ENCODE assay signal across 14 cellular contexts in the genomic region with DNA sequence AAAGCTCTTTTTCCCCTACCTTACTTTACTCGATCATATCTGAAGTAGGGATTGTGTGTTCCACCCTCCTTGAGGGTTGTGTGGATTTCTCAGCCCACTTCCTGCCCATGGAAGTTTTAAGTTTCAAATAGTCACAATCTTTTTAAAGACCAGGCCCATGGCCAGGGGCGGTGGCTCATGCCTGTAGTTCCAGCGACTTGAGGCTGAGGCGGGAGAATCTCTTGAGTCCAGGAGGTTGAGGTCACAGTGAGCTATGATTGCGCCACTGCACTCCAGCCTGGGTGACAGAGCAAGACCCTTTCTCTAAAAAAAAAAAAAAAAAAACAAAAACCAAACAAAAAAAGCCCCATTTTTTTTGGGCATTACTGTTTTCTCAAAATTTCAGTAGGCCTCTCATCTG. TPM values are rescaled to one million over a fixed set of nuclear protein-coding genes. Genes with fewer than 3 reads are reported as not detected.
DNase-seq lines count a peak whose midpoint lies in the region; ATAC-seq, FAIRE-seq and TF ChIP-seq lines count a peak whose summit lies in the region.
"Had no signal": no experiment of that assay in that cellular context is flagged by ENCODE, and none has a peak within 500 bp of the region (broad histone marks: within the 10 kb centered on the region; RNA-seq: fewer than 3 reads in every experiment).

No MANE protein-coding gene starts in this region.

- peaks cover 10% of the 10 kb centered on the region for H3K36me3 ChIP-seq in MG63
- peaks cover 0 to 2% of the 10 kb centered on the region in 2 donors for H3K36me3 ChIP-seq in lung (ENCODE audit: control insufficient read depth in 2 of 2, insufficient read depth in 2 of 2, low read length in 2 of 2)
- H3K36me3 ChIP-seq in subcutaneous abdominal adipose tissue (ENCODE audit: control insufficient read depth in 5 of 5, insufficient read depth in 5 of 5, low read length in 5 of 5) = peaks cover 0 to 25% (median 5%) of the 10 kb centered on the region in 5 donors
- no peaks in the 10 kb centered on the region for H3K36me3 ChIP-seq in BE2C
- peaks cover 0 to 3% of the 10 kb centered on the region in 2 donors for H3K36me3 ChIP-seq in small intestine (ENCODE audit: control insufficient read depth in 2 of 2, insufficient read depth in 2 of 2, low read length in 2 of 2)

- no peak for ATAC-seq in lung (ENCODE audit: insufficient read depth, low FRiP score)
- no peak for ATAC-seq in HG03378 (IDR thresholded peaks at IDR 0.05; ENCODE audit: unreplicated experiment)
- ATAC-seq: activated naive CD8-positive, alpha-beta T cell treated with anti-CD3 and anti-CD28 coated beads, Interleukin-2, amount 50 U/mL, for 24 hours; effector memory CD8-positive, alpha-beta T cell had no signal

- H3K4me3 ChIP-seq in MG63 (no peak overlapping the region), coronary artery (no peak overlapping the region), lung (no peak overlapping the region), subcutaneous abdominal adipose tissue (ENCODE audit: low read depth in 1 of 5, low read length in 5 of 5) (no peak overlapping the region), BE2C (ENCODE audit: low read depth, low read length) (no peak overlapping the region), small intestine (ENCODE audit: low read depth in 1 of 2, low read length in 2 of 2) (no peak overlapping the region)
- H3K4me3 ChIP-seq: skin epidermis had no signal

- 47 to 81% methylated on average over 5 of the region's 5 CpGs for WGBS in lung, 2 donors
- 69 to 89% (median 83%) methylated on average over 5 of the region's 5 CpGs for WGBS in small intestine, 3 donors

- H3K9me3 ChIP-seq in MG63 = peaks cover 4% of the 10 kb centered on the region; the same call in 1 of the 2 replicates
- no peaks in the 10 kb centered on the region for H3K9me3 ChIP-seq in lung (ENCODE audit: control insufficient read depth in 2 of 2, insufficient read depth in 1 of 2, low read length in 1 of 2)
- no peaks in the 10 kb centered on the region for H3K9me3 ChIP-seq in subcutaneous abdominal adipose tissue (ENCODE audit: control insufficient read depth in 5 of 5, low read length in 5 of 5)
- H3K9me3 ChIP-seq in BE2C = no peaks in the 10 kb centered on the region
- no peaks in the 10 kb centered on the region for H3K9me3 ChIP-seq in small intestine (ENCODE audit: control insufficient read depth, low read depth)

- H3K9ac ChIP-seq in subcutaneous abdominal adipose tissue (ENCODE audit: low read length in 5 of 5) = peak overlapping the region in 2 of 5 donors; percentile 47 to 50

- no peaks in the 10 kb centered on the region for H3K27me3 ChIP-seq in MG63
- H3K27me3 ChIP-seq in lung (ENCODE audit: control insufficient read depth, insufficient read depth) = no peaks in the 10 kb centered on the region
- no peaks in the 10 kb centered on the region for H3K27me3 ChIP-seq in subcutaneous abdominal adipose tissue (ENCODE audit: control insufficient read depth in 5 of 5, insufficient read depth in 4 of 5, low read length in 5 of 5)
- H3K27me3 ChIP-seq in BE2C = no peaks in the 10 kb centered on the region
- H3K27me3 ChIP-seq in small intestine (ENCODE audit: control insufficient read depth in 2 of 2, insufficient read depth in 2 of 2, low read length in 2 of 2) = no peaks in the 10 kb centered on the region

- H3K4me1 ChIP-seq in lung (ENCODE audit: control insufficient read depth in 2 of 2, insufficient read depth in 2 of 2, low read length in 2 of 2) = no peaks in the 10 kb centered on the region
- peaks cover 9 to 46% (median 29%) of the 10 kb centered on the region in 5 donors for H3K4me1 ChIP-seq in subcutaneous abdominal adipose tissue (ENCODE audit: control insufficient read depth in 5 of 5, insufficient read depth in 5 of 5, low read length in 5 of 5)
- no peaks in the 10 kb centered on the region for H3K4me1 ChIP-seq in BE2C
- no peaks in the 10 kb centered on the region for H3K4me1 ChIP-seq in small intestine (ENCODE audit: control insufficient read depth in 2 of 2, insufficient read depth in 1 of 2, low read depth in 1 of 2, low read length in 1 of 2)

- peak; percentile 77 for DNase-seq in MG63
- peak; percentile 88 for DNase-seq in coronary artery (ENCODE audit: low spot score)
- DNase-seq in lung (ENCODE audit: low spot score) = peak; percentile 51
- no peak for DNase-seq in BE2C
- DNase-seq in small intestine = no peak
- DNase-seq in T-helper 9 cell = no peak
- DNase-seq: activated naive CD8-positive, alpha-beta T cell treated with anti-CD3 and anti-CD28 coated beads, Interleukin-2, amount 50 U/mL, for 24 hours; effector memory CD8-positive, alpha-beta T cell; NCI-H1436 treated with DMSO at 0.1 percent for 48 hours; NCI-H526 had no signal

- H3K27ac ChIP-seq in coronary artery (peak overlapping the region; percentile 83), lung (ENCODE audit: low read depth in 1 of 2, low read length in 1 of 2) (peak overlapping the region; percentile 37 to 83), subcutaneous abdominal adipose tissue (ENCODE audit: low read depth, low read length) (peak overlapping the region; percentile 93), small intestine (ENCODE audit: low read depth in 1 of 2, low read length in 1 of 2) (peak overlapping the region in 1 of 2 donors; percentile 18)

- no peak for FAIRE-seq in small intestine (lab: Jason Lieb, UNC)

- TF ChIP-seq CTCF in coronary artery (IDR thresholded peaks at IDR 0.05) = no peak
- no peak for TF ChIP-seq CTCF in lung (IDR thresholded peaks at IDR 0.05; ENCODE audit: control extremely low read depth, extremely low read depth)
- TF ChIP-seq CTCF in BE2C (IDR thresholded peaks at IDR 0.05; ENCODE audit: low read depth, low read length) = no peak

RNA-seq across cellular contexts. Expression of a gene that starts 36.3 kb away (rescaled TPM):
- total RNA-seq in MG63 (2014; rRNA removed; shearing (Covaris generic); ENCODE audit: low replicate concordance) = 1.0 and 1.3 TPM in 2 replicates
- total RNA-seq in lung = 10 to 100 TPM in 1 of 2 donors, 1 to 10 TPM in 1; 9.2 to 29.3 TPM
- polyA plus RNA-seq in lung = 10 to 100 TPM in 1 of 2 donors, 1 to 10 TPM in 1; 9.3 to 13.8 TPM
- polyA plus RNA-seq in BE2C (2012; ENCODE audit: insufficient read depth, insufficient read length, low read depth) = not detected
- polyA plus RNA-seq in small intestine = 1 to 10 TPM in 1 of 3 donors, under 1 TPM in 1, not detected in 1; 0.22 to 2.6 TPM
- total RNA-seq: mononuclear cell had no signal

RNA-seq across cellular contexts. Expression of a gene that starts 42.4 kb away (rescaled TPM):
- total RNA-seq in MG63 (2014; rRNA removed; shearing (Covaris generic); ENCODE audit: low replicate concordance) = 18.2 and 35.5 TPM in 2 replicates
- 10 to 100 TPM; 39.6 to 41.2 TPM for total RNA-seq in lung
- polyA plus RNA-seq in lung (10 to 100 TPM; 46.6 to 53.4 TPM), small intestine (10 to 100 TPM; 43.9 to 63.0 (median 59.5) TPM)
- 30.9 TPM for polyA plus RNA-seq in BE2C (2012; ENCODE audit: insufficient read depth, insufficient read length, low read depth)

RNA-seq across cellular contexts. Expression of a gene that starts 42.5 kb away (rescaled TPM):
- 26.0 and 40.3 TPM in 2 replicates for total RNA-seq in MG63 (2014; rRNA removed; shearing (Covaris generic); ENCODE audit: low replicate concordance)
- 10 to 100 TPM; 58.6 to 64.7 TPM for total RNA-seq in lung
- polyA plus RNA-seq in lung (10 to 100 TPM; 34.8 to 46.3 TPM), small intestine (10 to 100 TPM; 30.3 to 56.4 (median 39.1) TPM)
- polyA plus RNA-seq in BE2C (2012; ENCODE audit: insufficient read depth, insufficient read length, low read depth) = 60.7 TPM

Comparison
In these comparisons a context has a peak if more than half of its experiments do, and no peak if none do; other contexts are left out.
1. DNase-seq: peak in MG63 (single experiment), coronary artery (single experiment) and lung (single experiment); none in BE2C (single experiment), small intestine (single experiment) and T-helper 9 cell (single experiment).